Comparison of ENCODE assay signal across 2 cellular contexts in the genomic region with DNA sequence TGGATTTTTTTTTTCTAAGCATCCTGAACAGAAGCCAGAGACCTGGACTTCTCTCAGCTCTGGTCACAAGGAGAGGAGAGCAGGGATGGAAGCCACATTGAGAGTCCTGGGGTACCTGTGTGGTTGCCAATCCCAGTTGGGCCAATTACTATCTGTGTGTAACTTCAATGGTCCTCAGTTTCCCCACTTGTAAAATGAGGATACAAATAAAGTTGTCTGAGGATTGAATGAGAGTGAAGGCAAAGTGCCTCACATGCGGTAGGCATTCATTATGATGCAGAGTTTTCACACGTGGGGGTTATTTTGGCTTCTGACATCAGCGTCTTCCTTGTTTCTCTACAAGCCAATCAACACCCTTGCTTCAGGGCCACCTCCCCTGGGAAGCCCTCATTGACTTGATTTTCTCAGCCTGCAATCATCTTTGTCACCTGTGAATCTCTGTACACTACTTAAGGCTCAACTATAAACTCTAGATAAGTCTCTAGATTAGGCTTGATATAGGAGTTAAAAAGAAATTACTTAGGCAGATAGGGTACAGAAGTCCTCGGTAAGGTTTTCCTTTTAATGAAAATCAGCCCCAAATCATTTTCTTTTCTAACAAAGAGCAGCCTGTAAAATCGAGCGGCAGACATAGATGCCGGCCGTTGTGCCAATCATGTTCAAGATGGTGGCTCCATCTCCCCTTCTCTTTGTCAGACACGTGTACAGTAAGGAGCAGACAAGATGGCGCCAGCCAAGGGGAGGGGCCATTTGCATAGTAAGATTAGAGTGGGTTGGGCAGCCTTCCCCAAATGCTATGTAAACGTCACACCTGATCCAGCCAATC.
TF ChIP-seq lines count a peak whose summit lies in the region.

No MANE protein-coding gene starts in this region.

TF ChIP-seq in GM23338, 12 proteins besides CTCF, POLR2A, EP300 and RAD21 (continues in another document):
- TF ChIP-seq POLR2AphosphoS5 (IDR thresholded peaks at IDR 0.05; ENCODE audit: low read depth) (no peak), CREB1 (CRISPR knock-in tag; IDR thresholded peaks at IDR 0.05; ENCODE audit: low read depth) (no peak), EZH2phosphoT487 (IDR thresholded peaks at IDR 0.05; ENCODE audit: unreplicated experiment) (no peak), JUNB (IDR thresholded peaks at IDR 0.05; ENCODE audit: unreplicated experiment) (no peak), STAT1 (IDR thresholded peaks at IDR 0.05; ENCODE audit: unreplicated experiment) (no peak), ZNF114 (CRISPR knock-in tag; IDR thresholded peaks at IDR 0.05) (no peak), ZNF331 (CRISPR knock-in tag; IDR thresholded peaks at IDR 0.05; ENCODE audit: low read depth) (no peak), NANOG (IDR thresholded peaks at IDR 0.05; ENCODE audit: borderline replicate concordance) (no peak)
- TF ChIP-seq, protein P1, sequence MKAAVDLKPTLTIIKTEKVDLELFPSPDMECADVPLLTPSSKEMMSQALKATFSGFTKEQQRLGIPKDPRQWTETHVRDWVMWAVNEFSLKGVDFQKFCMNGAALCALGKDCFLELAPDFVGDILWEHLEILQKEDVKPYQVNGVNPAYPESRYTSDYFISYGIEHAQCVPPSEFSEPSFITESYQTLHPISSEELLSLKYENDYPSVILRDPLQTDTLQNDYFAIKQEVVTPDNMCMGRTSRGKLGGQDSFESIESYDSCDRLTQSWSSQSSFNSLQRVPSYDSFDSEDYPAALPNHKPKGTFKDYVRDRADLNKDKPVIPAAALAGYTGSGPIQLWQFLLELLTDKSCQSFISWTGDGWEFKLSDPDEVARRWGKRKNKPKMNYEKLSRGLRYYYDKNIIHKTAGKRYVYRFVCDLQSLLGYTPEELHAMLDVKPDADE (IDR thresholded peaks at IDR 0.05): no peak
- TF ChIP-seq, protein P2, sequence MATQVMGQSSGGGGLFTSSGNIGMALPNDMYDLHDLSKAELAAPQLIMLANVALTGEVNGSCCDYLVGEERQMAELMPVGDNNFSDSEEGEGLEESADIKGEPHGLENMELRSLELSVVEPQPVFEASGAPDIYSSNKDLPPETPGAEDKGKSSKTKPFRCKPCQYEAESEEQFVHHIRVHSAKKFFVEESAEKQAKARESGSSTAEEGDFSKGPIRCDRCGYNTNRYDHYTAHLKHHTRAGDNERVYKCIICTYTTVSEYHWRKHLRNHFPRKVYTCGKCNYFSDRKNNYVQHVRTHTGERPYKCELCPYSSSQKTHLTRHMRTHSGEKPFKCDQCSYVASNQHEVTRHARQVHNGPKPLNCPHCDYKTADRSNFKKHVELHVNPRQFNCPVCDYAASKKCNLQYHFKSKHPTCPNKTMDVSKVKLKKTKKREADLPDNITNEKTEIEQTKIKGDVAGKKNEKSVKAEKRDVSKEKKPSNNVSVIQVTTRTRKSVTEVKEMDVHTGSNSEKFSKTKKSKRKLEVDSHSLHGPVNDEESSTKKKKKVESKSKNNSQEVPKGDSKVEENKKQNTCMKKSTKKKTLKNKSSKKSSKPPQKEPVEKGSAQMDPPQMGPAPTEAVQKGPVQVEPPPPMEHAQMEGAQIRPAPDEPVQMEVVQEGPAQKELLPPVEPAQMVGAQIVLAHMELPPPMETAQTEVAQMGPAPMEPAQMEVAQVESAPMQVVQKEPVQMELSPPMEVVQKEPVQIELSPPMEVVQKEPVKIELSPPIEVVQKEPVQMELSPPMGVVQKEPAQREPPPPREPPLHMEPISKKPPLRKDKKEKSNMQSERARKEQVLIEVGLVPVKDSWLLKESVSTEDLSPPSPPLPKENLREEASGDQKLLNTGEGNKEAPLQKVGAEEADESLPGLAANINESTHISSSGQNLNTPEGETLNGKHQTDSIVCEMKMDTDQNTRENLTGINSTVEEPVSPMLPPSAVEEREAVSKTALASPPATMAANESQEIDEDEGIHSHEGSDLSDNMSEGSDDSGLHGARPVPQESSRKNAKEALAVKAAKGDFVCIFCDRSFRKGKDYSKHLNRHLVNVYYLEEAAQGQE (IDR thresholded peaks at IDR 0.05; ENCODE audit: unreplicated experiment): no peak

TF ChIP-seq in K562, 482 proteins besides CTCF, POLR2A, EP300 and RAD21 (continues in another document):
- TF ChIP-seq, protein P3, sequence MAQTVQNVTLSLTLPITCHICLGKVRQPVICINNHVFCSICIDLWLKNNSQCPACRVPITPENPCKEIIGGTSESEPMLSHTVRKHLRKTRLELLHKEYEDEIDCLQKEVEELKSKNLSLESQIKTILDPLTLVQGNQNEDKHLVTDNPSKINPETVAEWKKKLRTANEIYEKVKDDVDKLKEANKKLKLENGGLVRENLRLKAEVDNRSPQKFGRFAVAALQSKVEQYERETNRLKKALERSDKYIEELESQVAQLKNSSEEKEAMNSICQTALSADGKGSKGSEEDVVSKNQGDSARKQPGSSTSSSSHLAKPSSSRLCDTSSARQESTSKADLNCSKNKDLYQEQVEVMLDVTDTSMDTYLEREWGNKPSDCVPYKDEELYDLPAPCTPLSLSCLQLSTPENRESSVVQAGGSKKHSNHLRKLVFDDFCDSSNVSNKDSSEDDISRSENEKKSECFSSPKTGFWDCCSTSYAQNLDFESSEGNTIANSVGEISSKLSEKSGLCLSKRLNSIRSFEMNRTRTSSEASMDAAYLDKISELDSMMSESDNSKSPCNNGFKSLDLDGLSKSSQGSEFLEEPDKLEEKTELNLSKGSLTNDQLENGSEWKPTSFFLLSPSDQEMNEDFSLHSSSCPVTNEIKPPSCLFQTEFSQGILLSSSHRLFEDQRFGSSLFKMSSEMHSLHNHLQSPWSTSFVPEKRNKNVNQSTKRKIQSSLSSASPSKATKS (CRISPR knock-in tag; IDR thresholded peaks at IDR 0.05): no peak
- TF ChIP-seq FUS (optimal IDR thresholded peaks at IDR 0.05; ENCODE audit: low read depth, low read length): no peak
- TF ChIP-seq FOXK2 (conservative IDR thresholded peaks at IDR 0.05 in 1 of 2, IDR thresholded peaks at IDR 0.05 in 1 of 2; ENCODE audit: low read depth in 2 of 2): no peak
- no peak for TF ChIP-seq ZNF12 (CRISPR knock-in tag; IDR thresholded peaks at IDR 0.05)
- TF ChIP-seq TBL1XR1 (IDR thresholded peaks at IDR 0.05; ENCODE audit: low read length in 2 of 2): no peak
- TF ChIP-seq ELF2 (CRISPR knock-in tag; IDR thresholded peaks at IDR 0.05): no peak
- TF ChIP-seq, protein P4, sequence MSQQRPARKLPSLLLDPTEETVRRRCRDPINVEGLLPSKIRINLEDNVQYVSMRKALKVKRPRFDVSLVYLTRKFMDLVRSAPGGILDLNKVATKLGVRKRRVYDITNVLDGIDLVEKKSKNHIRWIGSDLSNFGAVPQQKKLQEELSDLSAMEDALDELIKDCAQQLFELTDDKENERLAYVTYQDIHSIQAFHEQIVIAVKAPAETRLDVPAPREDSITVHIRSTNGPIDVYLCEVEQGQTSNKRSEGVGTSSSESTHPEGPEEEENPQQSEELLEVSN (IDR thresholded peaks at IDR 0.05; ENCODE audit: borderline replicate concordance in 1 of 2, extremely low read depth in 1 of 2, insufficient read depth in 1 of 2, insufficient read length in 1 of 2, low read depth in 1 of 2, low read length in 1 of 2, poor library complexity in 1 of 2, severe bottlenecking in 1 of 2): peak; percentile 28 to 52
- TF ChIP-seq, protein P5, sequence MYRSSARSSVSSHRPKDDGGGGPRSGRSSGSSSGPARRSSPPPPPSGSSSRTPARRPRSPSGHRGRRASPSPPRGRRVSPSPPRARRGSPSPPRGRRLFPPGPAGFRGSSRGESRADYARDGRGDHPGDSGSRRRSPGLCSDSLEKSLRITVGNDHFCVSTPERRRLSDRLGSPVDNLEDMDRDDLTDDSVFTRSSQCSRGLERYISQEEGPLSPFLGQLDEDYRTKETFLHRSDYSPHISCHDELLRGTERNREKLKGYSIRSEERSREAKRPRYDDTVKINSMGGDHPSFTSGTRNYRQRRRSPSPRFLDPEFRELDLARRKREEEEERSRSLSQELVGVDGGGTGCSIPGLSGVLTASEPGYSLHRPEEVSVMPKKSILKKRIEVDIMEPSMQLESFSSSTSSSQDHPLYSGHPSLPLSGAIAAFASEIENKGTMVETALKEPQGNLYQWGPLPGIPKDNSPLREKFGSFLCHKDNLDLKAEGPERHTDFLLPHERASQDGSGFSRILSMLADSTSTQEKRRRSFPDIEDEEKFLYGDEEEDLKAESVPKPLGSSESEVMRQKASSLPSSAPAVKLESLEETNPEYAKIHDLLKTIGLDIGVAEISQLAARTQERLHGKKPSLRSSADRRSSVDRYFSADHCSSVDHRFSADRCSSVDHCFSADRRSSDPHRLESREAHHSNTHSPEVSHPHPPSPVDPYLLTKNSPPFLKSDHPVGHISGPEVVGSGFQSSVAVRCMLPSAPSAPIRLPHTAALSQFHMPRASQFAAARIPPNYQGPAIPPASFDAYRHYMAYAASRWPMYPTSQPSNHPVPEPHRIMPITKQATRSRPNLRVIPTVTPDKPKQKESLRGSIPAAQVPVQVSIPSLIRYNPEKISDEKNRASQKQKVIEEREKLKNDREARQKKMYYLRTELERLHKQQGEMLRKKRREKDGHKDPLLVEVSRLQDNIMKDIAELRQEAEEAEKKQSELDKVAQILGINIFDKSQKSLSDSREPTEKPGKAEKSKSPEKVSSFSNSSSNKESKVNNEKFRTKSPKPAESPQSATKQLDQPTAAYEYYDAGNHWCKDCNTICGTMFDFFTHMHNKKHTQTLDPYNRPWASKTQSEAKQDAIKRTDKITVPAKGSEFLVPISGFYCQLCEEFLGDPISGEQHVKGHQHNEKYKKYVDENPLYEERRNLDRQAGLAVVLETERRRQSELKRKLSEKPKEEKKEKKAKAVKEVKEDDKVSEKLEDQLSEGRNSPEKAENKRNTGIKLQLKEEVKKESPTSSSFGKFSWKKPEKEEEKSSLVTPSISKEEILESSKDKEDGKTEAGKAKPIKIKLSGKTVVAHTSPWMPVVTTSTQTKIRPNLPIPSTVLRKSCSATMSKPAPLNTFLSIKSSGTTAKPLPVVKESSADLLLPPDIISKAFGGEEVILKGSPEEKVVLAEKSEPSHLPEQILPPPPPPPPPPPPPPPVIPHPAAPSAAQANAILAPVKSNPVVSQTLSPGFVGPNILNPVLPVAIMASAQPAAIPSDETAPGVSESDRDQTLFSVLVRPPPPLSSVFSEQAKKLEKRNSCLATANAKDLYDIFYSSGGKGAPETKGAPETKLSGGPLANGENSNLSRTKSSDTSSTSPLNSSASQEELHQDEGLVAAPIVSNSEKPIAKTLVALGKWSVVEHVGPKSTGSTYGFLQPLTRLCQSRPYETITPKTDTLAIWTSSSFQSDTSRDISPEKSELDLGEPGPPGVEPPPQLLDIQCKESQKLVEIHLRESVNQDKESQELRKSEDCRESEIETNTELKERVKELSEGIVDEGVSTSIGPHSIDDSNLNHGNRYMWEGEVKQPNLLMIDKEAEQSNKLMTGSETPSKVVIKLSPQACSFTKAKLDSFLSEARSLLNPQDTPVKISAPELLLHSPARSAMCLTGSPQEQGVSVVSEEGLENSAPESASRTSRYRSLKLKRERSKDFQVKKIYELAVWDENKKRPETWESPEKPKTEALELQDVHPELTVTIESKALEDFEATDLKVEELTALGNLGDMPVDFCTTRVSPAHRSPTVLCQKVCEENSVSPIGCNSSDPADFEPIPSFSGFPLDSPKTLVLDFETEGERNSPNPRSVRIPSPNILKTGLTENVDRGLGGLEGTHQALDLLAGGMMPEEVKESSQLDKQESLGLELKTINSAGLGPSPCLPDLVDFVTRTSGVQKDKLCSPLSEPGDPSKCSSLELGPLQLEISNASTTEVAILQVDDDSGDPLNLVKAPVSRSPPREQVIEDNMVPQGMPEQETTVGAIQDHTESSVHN (IDR thresholded peaks at IDR 0.05; ENCODE audit: borderline replicate concordance in 1 of 2, low read depth in 1 of 2): no peak
- no peak for TF ChIP-seq NFE2 (IDR thresholded peaks at IDR 0.05; ENCODE audit: low read depth)
- TF ChIP-seq PPARD (CRISPR knock-in tag; IDR thresholded peaks at IDR 0.05): no peak
- TF ChIP-seq, protein P6, sequence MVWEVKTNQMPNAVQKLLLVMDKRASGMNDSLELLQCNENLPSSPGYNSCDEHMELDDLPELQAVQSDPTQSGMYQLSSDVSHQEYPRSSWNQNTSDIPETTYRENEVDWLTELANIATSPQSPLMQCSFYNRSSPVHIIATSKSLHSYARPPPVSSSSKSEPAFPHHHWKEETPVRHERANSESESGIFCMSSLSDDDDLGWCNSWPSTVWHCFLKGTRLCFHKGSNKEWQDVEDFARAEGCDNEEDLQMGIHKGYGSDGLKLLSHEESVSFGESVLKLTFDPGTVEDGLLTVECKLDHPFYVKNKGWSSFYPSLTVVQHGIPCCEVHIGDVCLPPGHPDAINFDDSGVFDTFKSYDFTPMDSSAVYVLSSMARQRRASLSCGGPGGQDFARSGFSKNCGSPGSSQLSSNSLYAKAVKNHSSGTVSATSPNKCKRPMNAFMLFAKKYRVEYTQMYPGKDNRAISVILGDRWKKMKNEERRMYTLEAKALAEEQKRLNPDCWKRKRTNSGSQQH (CRISPR knock-in tag; IDR thresholded peaks at IDR 0.05): no peak
- TF ChIP-seq, protein P7, sequence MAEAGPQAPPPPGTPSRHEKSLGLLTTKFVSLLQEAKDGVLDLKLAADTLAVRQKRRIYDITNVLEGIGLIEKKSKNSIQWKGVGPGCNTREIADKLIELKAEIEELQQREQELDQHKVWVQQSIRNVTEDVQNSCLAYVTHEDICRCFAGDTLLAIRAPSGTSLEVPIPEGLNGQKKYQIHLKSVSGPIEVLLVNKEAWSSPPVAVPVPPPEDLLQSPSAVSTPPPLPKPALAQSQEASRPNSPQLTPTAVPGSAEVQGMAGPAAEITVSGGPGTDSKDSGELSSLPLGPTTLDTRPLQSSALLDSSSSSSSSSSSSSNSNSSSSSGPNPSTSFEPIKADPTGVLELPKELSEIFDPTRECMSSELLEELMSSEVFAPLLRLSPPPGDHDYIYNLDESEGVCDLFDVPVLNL (CRISPR knock-in tag; IDR thresholded peaks at IDR 0.05; ENCODE audit: low read depth): no peak
- no peak for TF ChIP-seq DIDO1 (tag; IDR thresholded peaks at IDR 0.05; ENCODE audit: low read depth)
- TF ChIP-seq, protein P8, sequence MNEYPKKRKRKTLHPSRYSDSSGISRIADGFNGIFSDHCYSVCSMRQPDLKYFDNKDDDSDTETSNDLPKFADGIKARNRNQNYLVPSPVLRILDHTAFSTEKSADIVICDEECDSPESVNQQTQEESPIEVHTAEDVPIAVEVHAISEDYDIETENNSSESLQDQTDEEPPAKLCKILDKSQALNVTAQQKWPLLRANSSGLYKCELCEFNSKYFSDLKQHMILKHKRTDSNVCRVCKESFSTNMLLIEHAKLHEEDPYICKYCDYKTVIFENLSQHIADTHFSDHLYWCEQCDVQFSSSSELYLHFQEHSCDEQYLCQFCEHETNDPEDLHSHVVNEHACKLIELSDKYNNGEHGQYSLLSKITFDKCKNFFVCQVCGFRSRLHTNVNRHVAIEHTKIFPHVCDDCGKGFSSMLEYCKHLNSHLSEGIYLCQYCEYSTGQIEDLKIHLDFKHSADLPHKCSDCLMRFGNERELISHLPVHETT (CRISPR knock-in tag; conservative IDR thresholded peaks at IDR 0.05 in 1 of 2, IDR thresholded peaks at IDR 0.05 in 1 of 2): peak in 1 of 2 experiments; percentile 44; a peak in 1 of 4 replicates
- TF ChIP-seq GABPB1 (CRISPR knock-in tag; IDR thresholded peaks at IDR 0.05): no peak
- no peak for TF ChIP-seq NFE2L1 (tag; IDR thresholded peaks at IDR 0.05; ENCODE audit: borderline replicate concordance, low read depth)
- no peak for TF ChIP-seq ZNF143 (CRISPR knock-in tag; IDR thresholded peaks at IDR 0.05)
- TF ChIP-seq CREM (IDR thresholded peaks at IDR 0.05; ENCODE audit: low read depth): peak; percentile 54; the same call in 1 of the 2 replicates
- peak; percentile 57; the same call in 1 of the 2 replicates for TF ChIP-seq TEAD4 (IDR thresholded peaks at IDR 0.05; ENCODE audit: low read length)
- no peak for TF ChIP-seq TEAD4 (CRISPR knock-in tag; IDR thresholded peaks at IDR 0.05; ENCODE audit: borderline replicate concordance)
- TF ChIP-seq CBX3 (IDR thresholded peaks at IDR 0.05; ENCODE audit: borderline replicate concordance in 1 of 2, low read length in 2 of 2): peak in 1 of 2 experiments; percentile 52; a peak in 1 of 3 replicates
- TF ChIP-seq, protein P9, sequence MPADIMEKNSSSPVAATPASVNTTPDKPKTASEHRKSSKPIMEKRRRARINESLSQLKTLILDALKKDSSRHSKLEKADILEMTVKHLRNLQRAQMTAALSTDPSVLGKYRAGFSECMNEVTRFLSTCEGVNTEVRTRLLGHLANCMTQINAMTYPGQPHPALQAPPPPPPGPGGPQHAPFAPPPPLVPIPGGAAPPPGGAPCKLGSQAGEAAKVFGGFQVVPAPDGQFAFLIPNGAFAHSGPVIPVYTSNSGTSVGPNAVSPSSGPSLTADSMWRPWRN (IDR thresholded peaks at IDR 0.05; ENCODE audit: low read depth): no peak
- no peak for TF ChIP-seq SRSF1 (IDR thresholded peaks at IDR 0.05; ENCODE audit: low read depth, low read length)
